ENCODE assay signal across 20 cellular contexts in the genomic region with DNA sequence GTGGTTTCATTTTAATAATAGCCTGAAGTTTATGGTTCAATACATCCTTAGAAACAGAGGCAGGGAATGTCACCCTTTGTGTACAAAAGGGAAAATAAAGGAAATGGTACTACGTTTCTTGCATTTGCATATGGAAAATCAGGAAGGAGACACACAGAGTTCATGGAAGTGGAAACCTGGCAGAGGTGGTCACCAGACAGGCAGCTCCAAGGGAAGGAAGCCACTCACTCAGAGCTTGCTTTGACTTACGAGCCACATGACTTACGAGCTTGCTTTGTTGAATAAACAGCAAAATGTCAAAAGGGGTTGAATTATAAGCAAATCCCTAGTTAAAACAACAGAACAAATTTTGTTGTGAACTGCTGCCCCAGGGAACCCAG.
A peak's percentile ranks its signal among the peaks of the same experiment; 100 is the strongest.
DNase-seq lines count a peak whose midpoint lies in the region; ATAC-seq, FAIRE-seq and TF ChIP-seq lines count a peak whose summit lies in the region.
"Had no signal": no experiment of that assay in that cellular context is flagged by ENCODE, and none has a peak within 500 bp of the region (broad histone marks: within the 10 kb centered on the region; RNA-seq: fewer than 3 reads in every experiment).

No MANE protein-coding gene starts in this region.

- no peak overlapping the region for H3K9ac ChIP-seq in BLaER1
- H3K9ac ChIP-seq in endothelial cell of umbilical vein (replicated peaks; ENCODE audit: extremely low read depth, insufficient read depth, low read length) = no peak overlapping the region

- TF ChIP-seq CTCF in endothelial cell of umbilical vein (IDR thresholded peaks at IDR 0.05; ENCODE audit: extremely low read depth in 1 of 2, insufficient read depth in 1 of 2, low read depth in 1 of 2, low read length in 2 of 2) = no peak
- TF ChIP-seq CTCF in osteocyte (IDR thresholded peaks at IDR 0.05) = no peak

- H3K27ac Mint-ChIP-seq in osteocyte (ENCODE audit: unreplicated experiment) = peak overlapping the region; percentile 85
- H3K27ac Mint-ChIP-seq: CD4-positive, CD25-positive, alpha-beta regulatory T cell had no signal

- no peaks in the 10 kb centered on the region for H3K36me3 Mint-ChIP-seq in osteocyte (ENCODE audit: unreplicated experiment)
- H3K36me3 Mint-ChIP-seq: CD4-positive, CD25-positive, alpha-beta regulatory T cell had no signal

- no peak overlapping the region for H3K4me3 Mint-ChIP-seq in osteocyte (ENCODE audit: unreplicated experiment)
- H3K4me3 Mint-ChIP-seq: CD4-positive, CD25-positive, alpha-beta regulatory T cell; central memory CD8-positive, alpha-beta T cell had no signal

- H3K27me3 Mint-ChIP-seq in osteocyte (ENCODE audit: unreplicated experiment) = no peaks in the 10 kb centered on the region

- H3K4me1 Mint-ChIP-seq in osteocyte (ENCODE audit: unreplicated experiment) = peaks cover 74% of the 10 kb centered on the region

- no peak for ATAC-seq in GM19328 (IDR thresholded peaks at IDR 0.05; ENCODE audit: unreplicated experiment)
- ATAC-seq: HepG2, pancreas, SK-N-SH treated with all-trans-retinoic acid at 6 μM for 48 hours had no signal

- H3K27me3 ChIP-seq in BLaER1 = no peaks in the 10 kb centered on the region
- peaks cover 0 to 4% of the 10 kb centered on the region in 2 experiments for H3K27me3 ChIP-seq in endothelial cell of umbilical vein (ENCODE audit: control insufficient read depth in 2 of 2, insufficient read depth in 2 of 2, low read length in 2 of 2)
- H3K27me3 ChIP-seq: pancreas had no signal

- H2AFZ ChIP-seq in endothelial cell of umbilical vein (ENCODE audit: low read depth, low read length) = no peak overlapping the region

- H3K27ac ChIP-seq in BLaER1 (0 out of 2 replicates have a peak overlapping the region, but pooled peaks have one; percentile 44), endothelial cell of umbilical vein (ENCODE audit: insufficient read depth, low read depth, low read length) (no peak overlapping the region)
- H3K27ac ChIP-seq: left ventricle myocardium inferior, pancreas, stomach had no signal

- dilution Hi-C loops in endothelial cell of umbilical vein (cut with MboI; ENCODE audit: extremely low pct_ligation_motif_present, low sequenced_read_pairs) = no loop called here

- no TSS peak for BruUV-seq in endothelial cell of umbilical vein (replicated peaks; lab: Mats Ljungman, UMichigan)

- DNase-seq in NCI-H69 (lab: John Stamatoyannopoulos, UW) (peak; percentile 85), endothelial cell of umbilical vein (ENCODE audit: low read depth, low spot score) (peak; percentile 20), osteocyte (ENCODE audit: extremely low spot score, unreplicated experiment) (no peak), mucosa of gallbladder (ENCODE audit: low spot score) (no peak), SHP77 (lab: John Stamatoyannopoulos, UW) (no peak), HuH-7.5 (ENCODE audit: low spot score) (no peak)
- DNase-seq: amniotic stem cell; CD4-positive, CD25-positive, alpha-beta regulatory T cell; effector CD4-positive, alpha-beta T cell; left ventricle myocardium inferior; NCI-H146; NCI-H2171 treated with DMSO at 0.1 percent for 48 hours; pancreas; stomach; T-helper 9 cell had no signal

- H3K9me1 ChIP-seq in endothelial cell of umbilical vein (replicated peaks; ENCODE audit: control insufficient read depth, extremely low read depth, insufficient read depth, low read length) = no peaks in the 10 kb centered on the region

- no peaks in the 10 kb centered on the region for H4K20me1 ChIP-seq in BLaER1
- no peaks in the 10 kb centered on the region for H4K20me1 ChIP-seq in endothelial cell of umbilical vein (replicated peaks; ENCODE audit: control insufficient read depth, extremely low read depth, insufficient read depth, low read length)

- H3K9me3 ChIP-seq in BLaER1 (peaks cover 13% of the 10 kb centered on the region), endothelial cell of umbilical vein (replicated peaks; ENCODE audit: control insufficient read depth, insufficient read depth, low read length) (no peaks in the 10 kb centered on the region)
- H3K9me3 ChIP-seq: left ventricle myocardium inferior, pancreas, stomach had no signal

- H3K4me3 ChIP-seq in BLaER1 (no peak overlapping the region), endothelial cell of umbilical vein (replicated peaks in 1 of 3; ENCODE audit: insufficient read depth in 1 of 3, low read depth in 1 of 3, low read length in 3 of 3) (no peak overlapping the region)
- H3K4me3 ChIP-seq: left ventricle myocardium inferior, pancreas, stomach had no signal

- peak overlapping the region; percentile 75 for H3K4me2 ChIP-seq in BLaER1
- no peak overlapping the region for H3K4me2 ChIP-seq in endothelial cell of umbilical vein (ENCODE audit: insufficient read depth, low read length)

- CTCF ChIA-PET in endothelial cell of umbilical vein (lab: Charles Lee) = no interaction called here

- intact Hi-C loops in endothelial cell of umbilical vein (cut with micrococcal nuclease) = no loop called here

- TF ChIP-seq POLR2A in endothelial cell of umbilical vein (IDR thresholded peaks at IDR 0.05; ENCODE audit: low read depth, low read length) = no peak

- H3K4me1 ChIP-seq in BLaER1 (peaks cover 96% of the 10 kb centered on the region), endothelial cell of umbilical vein (ENCODE audit: control insufficient read depth, extremely low read depth, insufficient read depth, low read length) (no peaks in the 10 kb centered on the region)
- H3K4me1 ChIP-seq: pancreas, stomach had no signal

- POLR2A ChIA-PET in endothelial cell of umbilical vein (lab: Charles Lee) = no interaction called here

- no peak for FAIRE-seq in endothelial cell of umbilical vein (lab: Jason Lieb, UNC)
- FAIRE-seq: HepG2, pancreas had no signal

- H3K36me3 ChIP-seq in BLaER1 (no peaks in the 10 kb centered on the region), endothelial cell of umbilical vein (ENCODE audit: control insufficient read depth in 2 of 2, extremely low read depth in 1 of 2, insufficient read depth in 2 of 2, low read length in 2 of 2) (no peaks in the 10 kb centered on the region)
- H3K36me3 ChIP-seq: left ventricle myocardium inferior, pancreas, stomach had no signal

- H3K9me3 Mint-ChIP-seq in osteocyte (ENCODE audit: unreplicated experiment) = no peaks in the 10 kb centered on the region
- H3K9me3 Mint-ChIP-seq: CD4-positive, CD25-positive, alpha-beta regulatory T cell; central memory CD8-positive, alpha-beta T cell had no signal

- no peaks in the 10 kb centered on the region for H3K79me2 ChIP-seq in endothelial cell of umbilical vein (ENCODE audit: control insufficient read depth, insufficient read depth, low read length)

TF ChIP-seq in endothelial cell of umbilical vein, 7 proteins besides CTCF, POLR2A, EP300 and RAD21:
- TF ChIP-seq JUN (IDR thresholded peaks at IDR 0.05; ENCODE audit: borderline replicate concordance, insufficient read depth, insufficient read length, low read depth) (no peak), MYC (IDR thresholded peaks at IDR 0.05; ENCODE audit: low read depth, low read length) (no peak), FOS (IDR thresholded peaks at IDR 0.05; ENCODE audit: borderline replicate concordance, insufficient read depth, low read length) (no peak), EZH2 (IDR thresholded peaks at IDR 0.05; ENCODE audit: borderline replicate concordance, low read depth, low read length, severe bottlenecking) (no peak), POLR2AphosphoS5 (IDR thresholded peaks at IDR 0.05; ENCODE audit: insufficient read depth, low read depth, low read length) (no peak), GATA2 (IDR thresholded peaks at IDR 0.05; ENCODE audit: insufficient read depth, insufficient read length, low read depth, low read length) (no peak)
- TF ChIP-seq, protein P1, sequence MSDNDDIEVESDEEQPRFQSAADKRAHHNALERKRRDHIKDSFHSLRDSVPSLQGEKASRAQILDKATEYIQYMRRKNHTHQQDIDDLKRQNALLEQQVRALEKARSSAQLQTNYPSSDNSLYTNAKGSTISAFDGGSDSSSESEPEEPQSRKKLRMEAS (IDR thresholded peaks at IDR 0.05; ENCODE audit: insufficient read depth, insufficient read length) = no peak

Comparison
In these comparisons a context has a peak if more than half of its experiments do, and no peak if none do; other contexts are left out.
1. DNase-seq: peak in NCI-H69 (single experiment) and endothelial cell of umbilical vein (single experiment); none in osteocyte (single experiment), mucosa of gallbladder (single experiment), SHP77 (0 of 2) and HuH-7.5 (single experiment).